ENCODE assay signal across 21 cellular contexts in the genomic region with DNA sequence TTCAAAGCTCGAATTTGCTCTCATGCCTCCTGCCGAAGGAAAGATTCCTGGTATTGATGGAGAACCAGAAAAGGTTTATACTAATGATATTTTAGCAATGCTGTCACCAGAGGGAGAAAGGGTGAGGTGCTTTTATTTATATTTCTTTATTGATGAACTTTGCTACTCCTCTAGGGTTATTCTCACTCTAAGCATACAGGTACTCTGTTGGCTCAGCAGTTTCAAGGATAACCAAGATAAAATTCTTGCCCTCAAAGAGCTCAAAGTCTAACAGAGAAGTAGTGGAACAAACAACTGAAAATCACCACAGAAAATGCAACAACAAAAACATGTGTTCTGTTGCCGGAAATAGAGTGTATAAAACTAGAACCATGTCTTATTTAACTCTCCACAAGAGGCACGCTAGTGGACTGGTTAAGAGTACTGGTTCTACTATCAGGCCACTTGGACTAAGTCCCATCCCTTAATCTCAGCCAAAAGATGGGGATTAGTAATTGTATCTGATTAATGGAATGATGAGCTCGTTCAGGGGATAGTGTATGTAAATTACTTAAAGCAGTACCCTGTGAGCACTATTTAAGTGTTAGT.
A peak's percentile ranks its signal among the peaks of the same experiment; 100 is the strongest.
DNase-seq lines count a peak whose midpoint lies in the region; ATAC-seq and TF ChIP-seq lines count a peak whose summit lies in the region.
"Had no signal": no experiment of that assay in that cellular context is flagged by ENCODE, and none has a peak within 500 bp of the region (broad histone marks: within the 10 kb centered on the region; RNA-seq: fewer than 3 reads in every experiment).

No MANE protein-coding gene starts in this region.

- no peaks in the 10 kb centered on the region for H3K4me1 Mint-ChIP-seq in CD4-positive, CD25-positive, alpha-beta regulatory T cell
- peaks cover 22% of the 10 kb centered on the region for H3K4me1 Mint-ChIP-seq in Caco-2 (ENCODE audit: low read depth, unreplicated experiment)
- H3K4me1 Mint-ChIP-seq: B cell; CD8-positive, alpha-beta memory T cell; GM23338; H9 had no signal

- CTCF ChIA-PET in Caco-2 (lab: Charles Lee): no interaction called here

- H3K36me3 ChIP-seq in CD4-positive, CD25-positive, alpha-beta regulatory T cell (ENCODE audit: control insufficient read depth, insufficient read depth, low read length): no peaks in the 10 kb centered on the region
- H3K36me3 ChIP-seq in Caco-2 (ENCODE audit: control insufficient read depth, insufficient read depth, low read length): no peaks in the 10 kb centered on the region
- H3K36me3 ChIP-seq: BLaER1 had no signal

- H3K9me3 ChIP-seq in CD4-positive, CD25-positive, alpha-beta regulatory T cell (ENCODE audit: control insufficient read depth in 2 of 2, low read length in 2 of 2): no peaks in the 10 kb centered on the region
- 0 out of 2 replicates have a peak, but pooled peaks cover 7% of the 10 kb centered on the region for H3K9me3 ChIP-seq in Caco-2
- H3K9me3 ChIP-seq: BLaER1 had no signal

- no peak overlapping the region for H3K4me3 Mint-ChIP-seq in CD4-positive, CD25-positive, alpha-beta regulatory T cell
- H3K4me3 Mint-ChIP-seq in Caco-2 (ENCODE audit: unreplicated experiment): no peak overlapping the region
- H3K4me3 Mint-ChIP-seq: B cell; CD4-positive, alpha-beta T cell; CD8-positive, alpha-beta memory T cell; GM23338; H9 had no signal

- ATAC-seq in CD4-positive, CD25-positive, alpha-beta regulatory T cell (ENCODE audit: low read depth in 2 of 2): no peak
- ATAC-seq in left colon: peak; percentile 95
- no peak for ATAC-seq in HG02885 (IDR thresholded peaks at IDR 0.05; ENCODE audit: poor library complexity, unreplicated experiment)
- no peak for ATAC-seq in HG03378 (IDR thresholded peaks at IDR 0.05; ENCODE audit: unreplicated experiment)
- ATAC-seq: GM12878, GM23338, HCT116 had no signal

- no peak for TF ChIP-seq CTCF in Caco-2 (IDR thresholded peaks at IDR 0.05; ENCODE audit: insufficient read depth in 1 of 2, low read depth in 1 of 2, low read length in 1 of 2, severe bottlenecking in 1 of 2, unreplicated experiment in 1 of 2)

- H3K27ac Mint-ChIP-seq in CD4-positive, CD25-positive, alpha-beta regulatory T cell: peak overlapping the region in 2 of 3 donors; percentile 14 to 20
- H3K27ac Mint-ChIP-seq in Caco-2 (ENCODE audit: unreplicated experiment): no peak overlapping the region
- H3K27ac Mint-ChIP-seq: B cell; CD4-positive, alpha-beta T cell; CD8-positive, alpha-beta memory T cell; GM23338; H9 had no signal

- H3K27ac ChIP-seq in CD4-positive, CD25-positive, alpha-beta regulatory T cell (ENCODE audit: insufficient read depth, low read length, poor library complexity, severe bottlenecking): no peak overlapping the region
- H3K27ac ChIP-seq: 22Rv1, BLaER1, C4-2B had no signal

- no peaks in the 10 kb centered on the region for H3K36me3 Mint-ChIP-seq in CD4-positive, CD25-positive, alpha-beta regulatory T cell
- H3K36me3 Mint-ChIP-seq in Caco-2 (ENCODE audit: insufficient read depth, unreplicated experiment): no peaks in the 10 kb centered on the region

- POLR2A ChIA-PET in Caco-2 (lab: Charles Lee): no interaction called here

- intact Hi-C loops in left colon (cut with DNase I, micrococcal nuclease): no loop called here
- intact Hi-C loops in Caco-2 (cut with micrococcal nuclease; ENCODE audit: unreplicated experiment): no loop called here

- peaks cover 4% of the 10 kb centered on the region for H3K27me3 ChIP-seq in CD4-positive, CD25-positive, alpha-beta regulatory T cell (ENCODE audit: control insufficient read depth, insufficient read depth, low read length)
- no peaks in the 10 kb centered on the region for H3K27me3 ChIP-seq in Caco-2 (replicated peaks; ENCODE audit: control insufficient read depth, insufficient read depth, low read length)
- H3K27me3 ChIP-seq: BLaER1 had no signal

- peaks cover 4% of the 10 kb centered on the region for H3K27me3 Mint-ChIP-seq in CD4-positive, CD25-positive, alpha-beta regulatory T cell
- H3K27me3 Mint-ChIP-seq in Caco-2 (ENCODE audit: insufficient read depth, unreplicated experiment): no peaks in the 10 kb centered on the region
- H3K27me3 Mint-ChIP-seq: B cell; CD4-positive, alpha-beta T cell had no signal

- H3K9me3 Mint-ChIP-seq in CD4-positive, CD25-positive, alpha-beta regulatory T cell: peaks cover 0 to 1% (median 0%) of the 10 kb centered on the region in 7 donors
- peaks cover 29% of the 10 kb centered on the region for H3K9me3 Mint-ChIP-seq in Caco-2 (ENCODE audit: unreplicated experiment)
- H3K9me3 Mint-ChIP-seq: CD4-positive, alpha-beta T cell; CD8-positive, alpha-beta memory T cell; GM23338 had no signal

- BruUV-seq in Caco-2 (replicated peaks; lab: Mats Ljungman, UMichigan): no TSS peak

- H3K4me1 ChIP-seq in CD4-positive, CD25-positive, alpha-beta regulatory T cell (ENCODE audit: control insufficient read depth, insufficient read depth, low read length, poor library complexity, severe bottlenecking): no peaks in the 10 kb centered on the region
- 0 out of 2 replicates have a peak, but pooled peaks cover 3% of the 10 kb centered on the region for H3K4me1 ChIP-seq in Caco-2
- H3K4me1 ChIP-seq: BLaER1 had no signal

- no peak for DNase-seq in CD4-positive, CD25-positive, alpha-beta regulatory T cell
- peak; percentile 83 to 95 for DNase-seq in NCI-H524 (lab: John Stamatoyannopoulos, UW)
- peak; percentile 8 for DNase-seq in NCI-H82 treated with DMSO at 0.1 percent for 48 hours (lab: John Stamatoyannopoulos, UW; ENCODE audit: unreplicated experiment)
- DNase-seq in left colon: no peak
- no peak for DNase-seq in Caco-2
- DNase-seq in SIG-M5 treated with dmso at 0.1 percent for 504 hours (lab: John Stamatoyannopoulos, UW; ENCODE audit: unreplicated experiment): no peak
- DNase-seq: Calu3; CD4-positive, alpha-beta T cell; CD8-positive, alpha-beta memory T cell; DMS153; DND-41; H9 had no signal

- no peak overlapping the region for H3K4me3 ChIP-seq in CD4-positive, CD25-positive, alpha-beta regulatory T cell (ENCODE audit: low read depth, low read length)
- no peak overlapping the region for H3K4me3 ChIP-seq in Caco-2 (ENCODE audit: low read depth, low read length)
- H3K4me3 ChIP-seq: BLaER1, GM12878, GM23338 had no signal

Comparison
In these comparisons a context has a peak if more than half of its experiments do, and no peak if none do; other contexts are left out.
1. DNase-seq: peak in NCI-H524 (2 of 2) and NCI-H82 treated with DMSO at 0.1 percent for 48 hours (single experiment); none in CD4-positive, CD25-positive, alpha-beta regulatory T cell (0 of 3), left colon (0 of 2), Caco-2 (0 of 2) and SIG-M5 treated with dmso at 0.1 percent for 504 hours (single experiment).